Comparison of ENCODE assay signal across 1 cellular context in genomic region chr3:105322570-105323273, GRCh38.
A peak's percentile ranks its signal among the peaks of the same experiment; 100 is the strongest.
TF ChIP-seq lines count a peak whose summit lies in the region.

No MANE protein-coding gene starts in this region.

TF ChIP-seq in GM12878, 131 proteins besides CTCF, POLR2A, EP300 and RAD21 (continued from another document and continues in another):
- TF ChIP-seq NR2C2 (IDR thresholded peaks at IDR 0.05; ENCODE audit: borderline replicate concordance, control insufficient read depth, insufficient read length, low read depth) (no peak), RCOR1 (conservative IDR thresholded peaks at IDR 0.05; ENCODE audit: low read depth, low read length) (no peak), ZNF592 (IDR thresholded peaks at IDR 0.05) (no peak), FOXK2 (IDR thresholded peaks at IDR 0.05) (no peak), JUNB (IDR thresholded peaks at IDR 0.05) (peak; percentile 93), NR2F1 (conservative IDR thresholded peaks at IDR 0.05) (no peak), HDAC2 (IDR thresholded peaks at IDR 0.05) (no peak), STAT1 (conservative IDR thresholded peaks at IDR 0.05) (no peak), KLF5 (IDR thresholded peaks at IDR 0.05; ENCODE audit: partially characterized antibody) (no peak), CUX1 (IDR thresholded peaks at IDR 0.05; ENCODE audit: insufficient replicate concordance, low read depth, low read length) (no peak), CEBPB (IDR thresholded peaks at IDR 0.05; ENCODE audit: borderline replicate concordance in 1 of 2, low read depth in 2 of 2, low read length in 2 of 2) (no peak), PKNOX1 (IDR thresholded peaks at IDR 0.05) (0 out of 2 replicates have a peak, but pooled peaks have one; percentile 21), LARP7 (IDR thresholded peaks at IDR 0.05) (no peak), HDAC6 (IDR thresholded peaks at IDR 0.05; ENCODE audit: unreplicated experiment) (no peak), ZBTB33 (IDR thresholded peaks at IDR 0.05) (no peak), WRNIP1 (IDR thresholded peaks at IDR 0.05; ENCODE audit: borderline replicate concordance, low read depth, low read length) (no peak), ELK1 (IDR thresholded peaks at IDR 0.05; ENCODE audit: low read depth, low read length) (no peak), ZNF217 (IDR thresholded peaks at IDR 0.05) (no peak), CHD2 (IDR thresholded peaks at IDR 0.05; ENCODE audit: borderline replicate concordance, low read depth, low read length) (no peak), FOXM1 (IDR thresholded peaks at IDR 0.05; ENCODE audit: low read depth, low read length) (peak; percentile 66), ZNF24 (IDR thresholded peaks at IDR 0.05) (no peak), PAX5 (IDR thresholded peaks at IDR 0.05; ENCODE audit: borderline replicate concordance, low read depth, low read length) (no peak), MTA3 (IDR thresholded peaks at IDR 0.05; ENCODE audit: borderline replicate concordance, low read length) (peak; percentile 47; the same call in 1 of the 2 replicates), SUPT20H (IDR thresholded peaks at IDR 0.05; ENCODE audit: borderline replicate concordance, control insufficient read depth, low read depth, low read length) (no peak), EED (IDR thresholded peaks at IDR 0.05; ENCODE audit: low read depth) (peak; percentile 67; the same call in 1 of the 2 replicates), RAD51 (IDR thresholded peaks at IDR 0.05) (no peak), PAX8 (IDR thresholded peaks at IDR 0.05) (no peak), ZNF274 (IDR thresholded peaks at IDR 0.05; ENCODE audit: insufficient read depth, insufficient read length) (no peak), KDM1A (IDR thresholded peaks at IDR 0.05; ENCODE audit: borderline replicate concordance) (no peak), YY1 (IDR thresholded peaks at IDR 0.05; ENCODE audit: low read depth, low read length) (no peak), SMC3 (IDR thresholded peaks at IDR 0.05; ENCODE audit: borderline replicate concordance, low read length) (no peak), BMI1 (IDR thresholded peaks at IDR 0.05; ENCODE audit: borderline replicate concordance) (no peak), CHD4 (IDR thresholded peaks at IDR 0.05) (no peak)
- TF ChIP-seq, protein P1, sequence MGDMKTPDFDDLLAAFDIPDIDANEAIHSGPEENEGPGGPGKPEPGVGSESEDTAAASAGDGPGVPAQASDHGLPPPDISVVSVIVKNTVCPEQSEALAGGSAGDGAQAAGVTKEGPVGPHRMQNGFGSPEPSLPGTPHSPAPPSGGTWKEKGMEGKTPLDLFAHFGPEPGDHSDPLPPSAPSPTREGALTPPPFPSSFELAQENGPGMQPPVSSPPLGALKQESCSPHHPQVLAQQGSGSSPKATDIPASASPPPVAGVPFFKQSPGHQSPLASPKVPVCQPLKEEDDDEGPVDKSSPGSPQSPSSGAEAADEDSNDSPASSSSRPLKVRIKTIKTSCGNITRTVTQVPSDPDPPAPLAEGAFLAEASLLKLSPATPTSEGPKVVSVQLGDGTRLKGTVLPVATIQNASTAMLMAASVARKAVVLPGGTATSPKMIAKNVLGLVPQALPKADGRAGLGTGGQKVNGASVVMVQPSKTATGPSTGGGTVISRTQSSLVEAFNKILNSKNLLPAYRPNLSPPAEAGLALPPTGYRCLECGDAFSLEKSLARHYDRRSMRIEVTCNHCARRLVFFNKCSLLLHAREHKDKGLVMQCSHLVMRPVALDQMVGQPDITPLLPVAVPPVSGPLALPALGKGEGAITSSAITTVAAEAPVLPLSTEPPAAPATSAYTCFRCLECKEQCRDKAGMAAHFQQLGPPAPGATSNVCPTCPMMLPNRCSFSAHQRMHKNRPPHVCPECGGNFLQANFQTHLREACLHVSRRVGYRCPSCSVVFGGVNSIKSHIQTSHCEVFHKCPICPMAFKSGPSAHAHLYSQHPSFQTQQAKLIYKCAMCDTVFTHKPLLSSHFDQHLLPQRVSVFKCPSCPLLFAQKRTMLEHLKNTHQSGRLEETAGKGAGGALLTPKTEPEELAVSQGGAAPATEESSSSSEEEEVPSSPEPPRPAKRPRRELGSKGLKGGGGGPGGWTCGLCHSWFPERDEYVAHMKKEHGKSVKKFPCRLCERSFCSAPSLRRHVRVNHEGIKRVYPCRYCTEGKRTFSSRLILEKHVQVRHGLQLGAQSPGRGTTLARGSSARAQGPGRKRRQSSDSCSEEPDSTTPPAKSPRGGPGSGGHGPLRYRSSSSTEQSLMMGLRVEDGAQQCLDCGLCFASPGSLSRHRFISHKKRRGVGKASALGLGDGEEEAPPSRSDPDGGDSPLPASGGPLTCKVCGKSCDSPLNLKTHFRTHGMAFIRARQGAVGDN (IDR thresholded peaks at IDR 0.05) = no peak
- TF ChIP-seq, protein P2, sequence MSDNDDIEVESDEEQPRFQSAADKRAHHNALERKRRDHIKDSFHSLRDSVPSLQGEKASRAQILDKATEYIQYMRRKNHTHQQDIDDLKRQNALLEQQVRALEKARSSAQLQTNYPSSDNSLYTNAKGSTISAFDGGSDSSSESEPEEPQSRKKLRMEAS (IDR thresholded peaks at IDR 0.05; ENCODE audit: low read depth, low read length) = no peak
- TF ChIP-seq, protein P3, sequence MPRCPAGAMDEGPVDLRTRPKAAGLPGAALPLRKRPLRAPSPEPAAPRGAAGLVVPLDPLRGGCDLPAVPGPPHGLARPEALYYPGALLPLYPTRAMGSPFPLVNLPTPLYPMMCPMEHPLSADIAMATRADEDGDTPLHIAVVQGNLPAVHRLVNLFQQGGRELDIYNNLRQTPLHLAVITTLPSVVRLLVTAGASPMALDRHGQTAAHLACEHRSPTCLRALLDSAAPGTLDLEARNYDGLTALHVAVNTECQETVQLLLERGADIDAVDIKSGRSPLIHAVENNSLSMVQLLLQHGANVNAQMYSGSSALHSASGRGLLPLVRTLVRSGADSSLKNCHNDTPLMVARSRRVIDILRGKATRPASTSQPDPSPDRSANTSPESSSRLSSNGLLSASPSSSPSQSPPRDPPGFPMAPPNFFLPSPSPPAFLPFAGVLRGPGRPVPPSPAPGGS (IDR thresholded peaks at IDR 0.05; ENCODE audit: borderline replicate concordance, insufficient read depth, low read depth, low read length, poor library complexity, severe bottlenecking) = no peak
- TF ChIP-seq, protein P4, sequence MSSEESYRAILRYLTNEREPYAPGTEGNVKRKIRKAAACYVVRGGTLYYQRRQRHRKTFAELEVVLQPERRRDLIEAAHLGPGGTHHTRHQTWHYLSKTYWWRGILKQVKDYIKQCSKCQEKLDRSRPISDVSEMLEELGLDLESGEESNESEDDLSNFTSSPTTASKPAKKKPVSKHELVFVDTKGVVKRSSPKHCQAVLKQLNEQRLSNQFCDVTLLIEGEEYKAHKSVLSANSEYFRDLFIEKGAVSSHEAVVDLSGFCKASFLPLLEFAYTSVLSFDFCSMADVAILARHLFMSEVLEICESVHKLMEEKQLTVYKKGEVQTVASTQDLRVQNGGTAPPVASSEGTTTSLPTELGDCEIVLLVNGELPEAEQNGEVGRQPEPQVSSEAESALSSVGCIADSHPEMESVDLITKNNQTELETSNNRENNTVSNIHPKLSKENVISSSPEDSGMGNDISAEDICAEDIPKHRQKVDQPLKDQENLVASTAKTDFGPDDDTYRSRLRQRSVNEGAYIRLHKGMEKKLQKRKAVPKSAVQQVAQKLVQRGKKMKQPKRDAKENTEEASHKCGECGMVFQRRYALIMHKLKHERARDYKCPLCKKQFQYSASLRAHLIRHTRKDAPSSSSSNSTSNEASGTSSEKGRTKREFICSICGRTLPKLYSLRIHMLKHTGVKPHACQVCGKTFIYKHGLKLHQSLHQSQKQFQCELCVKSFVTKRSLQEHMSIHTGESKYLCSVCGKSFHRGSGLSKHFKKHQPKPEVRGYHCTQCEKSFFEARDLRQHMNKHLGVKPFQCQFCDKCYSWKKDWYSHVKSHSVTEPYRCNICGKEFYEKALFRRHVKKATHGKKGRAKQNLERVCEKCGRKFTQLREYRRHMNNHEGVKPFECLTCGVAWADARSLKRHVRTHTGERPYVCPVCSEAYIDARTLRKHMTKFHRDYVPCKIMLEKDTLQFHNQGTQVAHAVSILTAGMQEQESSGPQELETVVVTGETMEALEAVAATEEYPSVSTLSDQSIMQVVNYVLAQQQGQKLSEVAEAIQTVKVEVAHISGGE (CRISPR knock-in tag; IDR thresholded peaks at IDR 0.05) = no peak
